ENCODE assay signal across 16 cellular contexts in the genomic region with DNA sequence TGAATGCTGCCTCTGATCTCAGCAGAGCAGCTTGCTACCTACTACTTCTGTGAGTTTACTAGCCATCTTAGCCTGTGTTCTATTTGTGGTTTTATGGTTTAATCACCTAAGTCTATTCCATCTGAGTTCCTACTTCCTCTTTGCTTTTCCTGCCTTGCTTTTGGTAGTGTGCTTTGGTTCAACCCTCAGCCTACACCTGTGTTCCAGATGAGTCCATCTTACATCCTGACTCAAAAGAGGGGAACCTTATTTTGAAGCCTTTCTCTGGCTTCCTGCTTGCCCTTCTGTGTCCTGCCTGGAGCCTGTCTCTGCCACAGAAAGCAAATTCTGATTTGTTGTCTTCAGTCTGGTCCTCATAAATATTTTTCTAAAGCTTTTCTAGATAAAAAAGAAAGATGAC.
DNase-seq lines count a peak whose midpoint lies in the region; ATAC-seq and TF ChIP-seq lines count a peak whose summit lies in the region.
"Had no signal": no experiment of that assay in that cellular context is flagged by ENCODE, and none has a peak within 500 bp of the region (broad histone marks: within the 10 kb centered on the region; RNA-seq: fewer than 3 reads in every experiment).

No MANE protein-coding gene starts in this region.

- no peaks in the 10 kb centered on the region for H3K9me3 ChIP-seq in ascending aorta
- H3K9me3 ChIP-seq: tibial nerve had no signal

- H3K4me1 ChIP-seq in ascending aorta: no peaks in the 10 kb centered on the region
- H3K4me1 ChIP-seq: tibial nerve had no signal

- TF ChIP-seq CTCF in GM12865 (IDR thresholded peaks at IDR 0.05; ENCODE audit: insufficient read depth, low read depth, low read length, missing control alignments) (no peak), ascending aorta (IDR thresholded peaks at IDR 0.05) (no peak)

- intact Hi-C loops in ascending aorta (cut with DNase I): no loop called here

- H3K27ac ChIP-seq in ascending aorta: no peak overlapping the region
- H3K27ac ChIP-seq: tibial nerve had no signal

- no peaks in the 10 kb centered on the region for H3K36me3 ChIP-seq in ascending aorta
- H3K36me3 ChIP-seq: tibial nerve had no signal

- no peak overlapping the region for H3K4me3 ChIP-seq in GM12865 (ENCODE audit: low read depth, low read length)
- H3K4me3 ChIP-seq in ascending aorta: no peak overlapping the region
- H3K4me3 ChIP-seq: tibial nerve had no signal

- peak; percentile 54 for ATAC-seq in GM19397 (IDR thresholded peaks at IDR 0.05; ENCODE audit: unreplicated experiment)
- ATAC-seq in HG02798 (IDR thresholded peaks at IDR 0.05; ENCODE audit: poor library complexity, unreplicated experiment): peak; percentile 41
- ATAC-seq in HG03460 (IDR thresholded peaks at IDR 0.05; ENCODE audit: unreplicated experiment): peak; percentile 61
- ATAC-seq: natural killer cell, sciatic nerve had no signal

- no peaks in the 10 kb centered on the region for H3K27me3 ChIP-seq in ascending aorta
- H3K27me3 ChIP-seq: tibial nerve had no signal

- DNase-seq in GM12865 (ENCODE audit: low read depth) (peak; percentile 73), T-helper 1 cell (no peak), NCI-H1105 treated with DMSO at 0.1 percent for 48 hours (lab: John Stamatoyannopoulos, UW) (no peak), ascending aorta (ENCODE audit: low spot score in 2 of 2) (no peak)
- DNase-seq in activated CD4-positive, alpha-beta T cell treated with anti-CD3 and anti-CD28 coated beads for 1 hour: no peak
- DNase-seq: amygdala, foreskin fibroblast, Karpas-422, kidney glomerular epithelial cell, natural killer cell, NCI-H345 had no signal
